20 cellular contexts compared by ENCODE assay signal in the genomic region with DNA sequence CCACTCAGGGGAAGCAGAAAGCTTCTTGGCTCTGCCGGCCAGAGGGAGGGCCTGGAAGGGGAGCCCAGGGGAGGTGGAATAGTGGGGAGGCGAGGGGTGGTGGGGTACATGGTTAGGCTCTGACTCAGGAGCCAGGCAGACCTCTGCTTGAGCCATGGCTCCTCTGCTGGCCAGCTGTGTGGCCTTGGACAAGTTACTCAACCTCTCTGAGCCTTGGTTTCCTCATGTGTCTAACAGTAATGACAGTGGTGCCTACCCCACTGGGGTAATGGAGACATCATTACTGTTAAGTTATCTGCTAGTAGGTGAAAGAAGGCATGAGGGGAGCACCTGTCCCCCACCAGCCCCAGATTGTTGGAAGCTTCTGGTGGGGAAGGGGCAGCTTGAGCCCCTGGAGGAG.
"Had no signal": no experiment of that assay in that cellular context is flagged by ENCODE, and none has a peak within 500 bp of the region (broad histone marks: within the 10 kb centered on the region; RNA-seq: fewer than 3 reads in every experiment).

No MANE protein-coding gene starts in this region.

- H3K36me3 ChIP-seq: esophagus muscularis mucosa, gastroesophageal sphincter, sigmoid colon, suprapubic skin, thyroid gland, uterus had no signal

- FAIRE-seq: colon, keratinocyte, small intestine had no signal

- H3K27ac ChIP-seq: epithelial cell of prostate, esophagus muscularis mucosa, gastroesophageal sphincter, sigmoid colon, suprapubic skin, thyroid gland had no signal

- ATAC-seq: effector memory CD8-positive, alpha-beta T cell; gastroesophageal sphincter; left cardiac atrium; mucosa of descending colon; naive thymus-derived CD8-positive, alpha-beta T cell had no signal

- H3K9me3 ChIP-seq: suprapubic skin, thyroid gland had no signal

- H3K4me3 Mint-ChIP-seq: dendritic cell treated with granulocyte-macrophage colony-stimulating factor and Interleukin-4, amounts not matched to agents 40 ng/mL and 50 ng/mL, for 4 days; effector memory CD8-positive, alpha-beta T cell; naive thymus-derived CD8-positive, alpha-beta T cell; type B pancreatic cell had no signal

- H3K4me3 ChIP-seq: esophagus muscularis mucosa, gastroesophageal sphincter, mucosa of descending colon, sigmoid colon, suprapubic skin, thyroid gland, uterus had no signal

- H3K9me3 Mint-ChIP-seq: effector memory CD8-positive, alpha-beta T cell; type B pancreatic cell had no signal

- DNase-seq: effector memory CD8-positive, alpha-beta T cell; glutamatergic neuron; left cardiac atrium; mucosa of descending colon; naive thymus-derived CD8-positive, alpha-beta T cell; posterior cingulate gyrus; sigmoid colon; small intestine; stimulated activated CD4-positive, alpha-beta T cell treated with anti-CD3 and anti-CD28 coated beads, Interleukin-12 subunit alpha, Interleukin-12 subunit beta, amount 100 ng/mL, for 4 hours; stimulated activated naive CD4-positive, alpha-beta T cell treated with Interleukin-2 at 50 U/mL for 16 hours; thyroid gland; uterus had no signal

- H3K27ac Mint-ChIP-seq: type B pancreatic cell had no signal

- H3K36me3 Mint-ChIP-seq: naive thymus-derived CD8-positive, alpha-beta T cell; type B pancreatic cell had no signal
